ENCODE assay signal across 11 cellular contexts in genomic region chr1:151888972-151889570, GRCh38. TPM values are rescaled to one million over a fixed set of nuclear protein-coding genes. Genes with fewer than 3 reads are reported as not detected.
A peak's percentile ranks its signal among the peaks of the same experiment; 100 is the strongest.
DNase-seq lines count a peak whose midpoint lies in the region; ATAC-seq, FAIRE-seq and TF ChIP-seq lines count a peak whose summit lies in the region.
"Had no signal": no experiment of that assay in that cellular context is flagged by ENCODE, and none has a peak within 500 bp of the region (broad histone marks: within the 10 kb centered on the region; RNA-seq: fewer than 3 reads in every experiment).

No MANE protein-coding gene starts in this region.

- H3K9me3 ChIP-seq in Karpas-422 (ENCODE audit: low read length) = no peaks in the 10 kb centered on the region
- H3K9me3 ChIP-seq in K562 (replicated peaks; ENCODE audit: control insufficient read depth, insufficient read depth, low read depth, low read length) = no peaks in the 10 kb centered on the region

- in situ Hi-C loops in K562 (cut with MboI) = no loop called here

- no peak for FAIRE-seq in K562 (lab: Jason Lieb, UNC)

- no peaks in the 10 kb centered on the region for H4K20me1 ChIP-seq in Karpas-422 (ENCODE audit: insufficient read depth, low read depth, low read length)
- H4K20me1 ChIP-seq in K562 (replicated peaks; ENCODE audit: control insufficient read depth, insufficient read depth, low read length) = no peaks in the 10 kb centered on the region

- H3K9ac ChIP-seq in Karpas-422 (ENCODE audit: low read length) = no peak overlapping the region
- no peak overlapping the region for H3K9ac ChIP-seq in K562 (ENCODE audit: insufficient read depth in 1 of 2, low read depth in 2 of 2, low read length in 2 of 2)

- no TSS peak for BruUV-seq in K562 (replicated peaks; lab: Mats Ljungman, UMichigan)

- 88% methylated on average over 2 of the region's 2 CpGs for WGBS in K562 (ENCODE audit: insufficient coverage, low coverage, missing lambda C conversion rate)

- no peak for TF ChIP-seq EP300 in K562 (IDR thresholded peaks at IDR 0.05; ENCODE audit: low read length)

- H3K4me3 ChIP-seq in Karpas-422 (ENCODE audit: low read length) = no peak overlapping the region
- H3K4me3 ChIP-seq in K562 = no peak overlapping the region

- ATAC-seq in K562 = no peak; the same call in 2 of the 3 replicates

- TF ChIP-seq POLR2A in K562 (conservative IDR thresholded peaks at IDR 0.05) = no peak

- H3K9me3 Mint-ChIP-seq in nephron = no peaks in the 10 kb centered on the region
- H3K9me3 Mint-ChIP-seq: activated T-helper 2 cell treated with anti-CD3 and anti-CD28 coated beads, Interferon-gamma antibody, Interleukin-2, Interleukin-4, amounts not matched to agents 10 μg/mL and 5 μg/mL and 100 μg/mL, durations not matched to agents 14 hours and 24 hours and 36 hours; stimulated activated naive CD8-positive, alpha-beta T cell treated with anti-CD3 and anti-CD28 coated beads, Interleukin-15, Interleukin-2, amounts not matched to agents 100 ng/mL and 50 ng/mL, for 24 hours had no signal

- H3K4me1 Mint-ChIP-seq in nephron = no peaks in the 10 kb centered on the region

- CTCF ChIA-PET in K562 (lab: Yijun Ruan, JAX; ENCODE audit: low intra/inter-chr PET ratio) = interaction anchor here (0.6 to 3.0 kb wide), 9 partner anchors 45 to 298 kb away, joined by 3 to 46 read pairs (median 4); partner anchors contain the start of gene S100A10

- H3K4me2 ChIP-seq in Karpas-422 (ENCODE audit: low read depth, low read length, poor library complexity, severe bottlenecking) (no peak overlapping the region), K562 (ENCODE audit: insufficient read depth, low read length) (no peak overlapping the region)

- POLR2A ChIA-PET in K562 (lab: Yijun Ruan, JAX) = interaction anchor here (0.6 kb wide), 1 partner anchor 148 kb away, joined by 3 read pairs; the partner anchor contains the start of gene S100A11

- H3K4me1 ChIP-seq in Karpas-422 (ENCODE audit: low read length) (peaks cover 2% of the 10 kb centered on the region; the same call in 1 of the 2 replicates), K562 (replicated peaks in 1 of 2; ENCODE audit: control insufficient read depth in 2 of 2, insufficient read depth in 2 of 2, low read length in 2 of 2) (peaks cover 0 to 10% of the 10 kb centered on the region in 2 experiments; a peak in 2 of 5 replicates)

- no peak overlapping the region for H3K27ac ChIP-seq in Karpas-422 (ENCODE audit: low read length)
- H3K27ac ChIP-seq in K562 (ENCODE audit: extremely low read depth, low read depth, low read length) = no peak overlapping the region

- H3K27me3 ChIP-seq in Karpas-422 (ENCODE audit: low read length) (no peaks in the 10 kb centered on the region), K562 (ENCODE audit: control insufficient read depth in 2 of 2, insufficient read depth in 2 of 2, low read length in 2 of 2) (no peaks in the 10 kb centered on the region)

- TF ChIP-seq CTCF in K562 (IDR thresholded peaks at IDR 0.05 in 2 of 3, conservative IDR thresholded peaks at IDR 0.05 in 1 of 3; ENCODE audit: insufficient read depth in 2 of 3, low read depth in 1 of 3, low read length in 3 of 3) = peak in 2 of 3 experiments; percentile 25 to 57; a peak in 2 of 6 replicates
- TF ChIP-seq CTCF in nephron (IDR thresholded peaks at IDR 0.05; ENCODE audit: unreplicated experiment in 3 of 3) = peak; percentile 46 to 64 (median 47)

- DNase-seq in NCI-H2227 (lab: John Stamatoyannopoulos, UW; ENCODE audit: unreplicated experiment) (peak; percentile 16), NCI-H2227 treated with DMSO at 0.1 percent for 48 hours (lab: John Stamatoyannopoulos, UW) (no peak), Karpas-422 (peak; percentile 74), K562 (ENCODE audit: extremely low read depth in 1 of 4, low spot score in 3 of 4) (no peak), retina (no peak)
- no peak for DNase-seq in stimulated activated CD4-positive, alpha-beta T cell treated with anti-CD3 and anti-CD28 coated beads, Interleukin-2, amount 100 ng/mL, for 48 hours
- DNase-seq in stimulated activated CD4-positive, alpha-beta T cell treated with anti-CD3 and anti-CD28 coated beads, Interleukin-12 subunit alpha, Interleukin-12 subunit beta, amount 100 ng/mL, for 4 hours = no peak

- H2AFZ ChIP-seq in Karpas-422 (ENCODE audit: low read length) = no peak overlapping the region
- H2AFZ ChIP-seq in K562 (ENCODE audit: low read depth, low read length) = no peak overlapping the region

- H3K79me2 ChIP-seq in Karpas-422 (ENCODE audit: low read length) (no peaks in the 10 kb centered on the region), K562 (ENCODE audit: control insufficient read depth, insufficient read depth, low read length) (no peaks in the 10 kb centered on the region)

- H3K4me3 Mint-ChIP-seq in nephron = no peak overlapping the region
- H3K4me3 Mint-ChIP-seq: stimulated activated naive CD8-positive, alpha-beta T cell treated with anti-CD3 and anti-CD28 coated beads, Interleukin-15, Interleukin-2, amounts not matched to agents 100 ng/mL and 50 ng/mL, for 24 hours had no signal

- intact Hi-C loops in K562 (cut with micrococcal nuclease) = loop anchor here (1.0 kb wide), 1 partner anchor 112 kb away; no protein-coding TSS in a partner anchor

- peaks cover 52% of the 10 kb centered on the region for H3K36me3 ChIP-seq in Karpas-422 (ENCODE audit: insufficient read depth, low read length)
- peaks cover 72% of the 10 kb centered on the region for H3K36me3 ChIP-seq in K562 (ENCODE audit: control insufficient read depth, insufficient read depth, low read length)

- H3K27me3 Mint-ChIP-seq in nephron (ENCODE audit: low read depth) = no peaks in the 10 kb centered on the region
- H3K27me3 Mint-ChIP-seq: stimulated activated naive CD8-positive, alpha-beta T cell treated with anti-CD3 and anti-CD28 coated beads, Interleukin-15, Interleukin-2, amounts not matched to agents 100 ng/mL and 50 ng/mL, for 24 hours had no signal

- H3K9me1 ChIP-seq in K562 (ENCODE audit: control insufficient read depth, insufficient read depth, low read length) = no peaks in the 10 kb centered on the region

- no peaks in the 10 kb centered on the region for H3K9me2 ChIP-seq in Karpas-422 (replicated peaks; ENCODE audit: insufficient read depth, low read length)

- peaks cover 61% of the 10 kb centered on the region for H3K36me3 Mint-ChIP-seq in nephron (ENCODE audit: low read depth)

- TF ChIP-seq RAD21 in K562 (CRISPR knock-in tag; conservative IDR thresholded peaks at IDR 0.05 in 1 of 2, IDR thresholded peaks at IDR 0.05 in 1 of 2) = peak; percentile 56 to 64

- H3K27ac Mint-ChIP-seq in nephron = no peak overlapping the region
- H3K27ac Mint-ChIP-seq: activated T-helper 2 cell treated with anti-CD3 and anti-CD28 coated beads, Interferon-gamma antibody, Interleukin-2, Interleukin-4, amounts not matched to agents 10 μg/mL and 5 μg/mL and 100 μg/mL, durations not matched to agents 14 hours and 24 hours and 36 hours; stimulated activated naive CD8-positive, alpha-beta T cell treated with anti-CD3 and anti-CD28 coated beads, Interleukin-15, Interleukin-2, amounts not matched to agents 100 ng/mL and 50 ng/mL, for 24 hours had no signal

RNA-seq across cellular contexts. Expression of gene THEM4, which starts 20.2 kb away (rescaled TPM):
- total RNA-seq in Karpas-422 (2014; rRNA removed; shearing (Covaris generic); ENCODE audit: low replicate concordance) = 51.8 and 87.8 TPM in 2 replicates
- total RNA-seq in K562 (2011; cell fraction: chromatin; rRNA removed; ENCODE audit: low replicate concordance) = 53.2 and 120 TPM in 2 replicates
- 23.0 and 26.2 TPM in 2 replicates for total RNA-seq in K562 (2011; cell fraction: nucleolus; rRNA removed)
- 66.9 and 102 TPM in 2 replicates for total RNA-seq in K562 (2011; cell fraction: nucleoplasm; rRNA removed)
- 24.5 and 25.2 TPM in 2 replicates for total RNA-seq in K562 (2014; rRNA removed)
- total RNA-seq in K562 (2014; rRNA removed; fragmentation: Illumina TruSeq; extraction: Trizol) = 35.3 and 41.1 TPM in 2 replicates
- 39.3 and 39.7 TPM in 2 replicates for total RNA-seq in K562 (2015; rRNA removed; fragmentation: Illumina TruSeq; extraction: Trizol)
- 25.5 and 27.4 TPM in 2 replicates for total RNA-seq in K562 (2021)
- 51.3 and 71.9 TPM in 2 replicates for polyA plus RNA-seq in K562 (2011; rRNA removed)
- 24.2 and 40.1 TPM in 2 replicates for polyA plus RNA-seq in K562 (2011; cell fraction: cytosol; rRNA removed)
- 43.7 and 48.1 TPM in 2 replicates for polyA plus RNA-seq in K562 (2011; cell fraction: nucleus; rRNA removed)
- polyA plus RNA-seq in K562 (2012) = 30.8 and 33.7 TPM in 2 replicates
- polyA plus RNA-seq in K562 (2014; fragmentation: Illumina TruSeq; extraction: Trizol) = 45.7 and 48.3 TPM in 2 replicates
- polyA plus RNA-seq in K562 (2014; fragmentation: Nextera tagmentation; extraction: Ambion mirVana) = 10 to 100 TPM in 1 of 2 experiments, 1 to 10 TPM in 1; 8.6 to 12.5 TPM
- 46.1 and 48.7 TPM in 2 replicates for polyA plus RNA-seq in K562 (2014; rRNA removed)
- polyA minus RNA-seq in K562 (2011; rRNA and poly(A)+ RNA removed) = 45.0 and 48.8 TPM in 2 replicates
- polyA minus RNA-seq in K562 (2011; cell fraction: cytosol; rRNA and poly(A)+ RNA removed) = 16.4 and 20.0 TPM in 2 replicates
- polyA minus RNA-seq in K562 (2011; cell fraction: nucleus; rRNA and poly(A)+ RNA removed) = 20.3 and 21.3 TPM in 2 replicates

RNA-seq across cellular contexts. Expression of gene THEM5, which starts 35.6 kb away (rescaled TPM):
- total RNA-seq in Karpas-422 (2014; rRNA removed; shearing (Covaris generic); ENCODE audit: low replicate concordance) = not detected in 2 replicates
- total RNA-seq in K562 (2011; cell fraction: chromatin; rRNA removed; ENCODE audit: low replicate concordance) = not detected in 2 replicates
- total RNA-seq in K562 (2011; cell fraction: nucleolus; rRNA removed) = not detected in 2 replicates
- total RNA-seq in K562 (2011; cell fraction: nucleoplasm; rRNA removed) = not detected in 2 replicates
- total RNA-seq in K562 (2014; rRNA removed) = not detected in 2 replicates
- total RNA-seq in K562 (2014; rRNA removed; fragmentation: Illumina TruSeq; extraction: Trizol) = not detected in 2 replicates
- not detected in 2 replicates for total RNA-seq in K562 (2015; rRNA removed; fragmentation: Illumina TruSeq; extraction: Trizol)
- total RNA-seq in K562 (2021) = not detected in 2 replicates
- not detected in 2 replicates for polyA plus RNA-seq in K562 (2011; rRNA removed)
- not detected in 2 replicates for polyA plus RNA-seq in K562 (2011; cell fraction: cytosol; rRNA removed)
- not detected in 2 replicates for polyA plus RNA-seq in K562 (2011; cell fraction: nucleus; rRNA removed)
- not detected in 2 replicates for polyA plus RNA-seq in K562 (2012)
- not detected in 2 replicates for polyA plus RNA-seq in K562 (2014; fragmentation: Illumina TruSeq; extraction: Trizol)
- polyA plus RNA-seq in K562 (2014; fragmentation: Nextera tagmentation; extraction: Ambion mirVana) = not detected
- polyA plus RNA-seq in K562 (2014; rRNA removed) = not detected in 2 replicates
- not detected in 2 replicates for polyA minus RNA-seq in K562 (2011; rRNA and poly(A)+ RNA removed)
- not detected in 2 replicates for polyA minus RNA-seq in K562 (2011; cell fraction: cytosol; rRNA and poly(A)+ RNA removed)
- not detected in 2 replicates for polyA minus RNA-seq in K562 (2011; cell fraction: nucleus; rRNA and poly(A)+ RNA removed)
- total RNA-seq: activated T-helper 2 cell treated with anti-CD3 and anti-CD28 coated beads, Interferon-gamma antibody, Interleukin-2, Interleukin-4, amounts not matched to agents 10 μg/mL and 5 μg/mL and 100 μg/mL, durations not matched to agents 14 hours and 24 hours and 36 hours; mucosa of gallbladder had no signal

RNA-seq across cellular contexts. Expression of gene C2CD4D, which starts 49.5 kb away (rescaled TPM):
- not detected in 2 replicates for total RNA-seq in Karpas-422 (2014; rRNA removed; shearing (Covaris generic); ENCODE audit: low replicate concordance)
- not detected in 2 replicates for total RNA-seq in K562 (2011; cell fraction: chromatin; rRNA removed; ENCODE audit: low replicate concordance)
- total RNA-seq in K562 (2011; cell fraction: nucleolus; rRNA removed) = not detected in 2 replicates
- total RNA-seq in K562 (2011; cell fraction: nucleoplasm; rRNA removed) = not detected in 2 replicates
- total RNA-seq in K562 (2014; rRNA removed) (not detected in 2 replicates), K562 (2014; rRNA removed; fragmentation: Illumina TruSeq; extraction: Trizol) (not detected in 2 replicates), K562 (2015; rRNA removed; fragmentation: Illumina TruSeq; extraction: Trizol) (not detected in 2 replicates), K562 (2021) (not detected in 2 replicates)
- polyA plus RNA-seq in K562 (2011; rRNA removed) (not detected in 2 replicates), K562 (2014; fragmentation: Illumina TruSeq; extraction: Trizol) (not detected in 2 replicates), K562 (2014; fragmentation: Nextera tagmentation; extraction: Ambion mirVana) (not detected), K562 (2014; rRNA removed) (not detected in 2 replicates)
- polyA plus RNA-seq in K562 (2011; cell fraction: cytosol; rRNA removed) = not detected in 2 replicates
- polyA plus RNA-seq in K562 (2011; cell fraction: nucleus; rRNA removed) = not detected in 2 replicates
- polyA plus RNA-seq in K562 (2012) = not detected in 2 replicates
- polyA minus RNA-seq in K562 (2011; rRNA and poly(A)+ RNA removed) = not detected in 2 replicates
- polyA minus RNA-seq in K562 (2011; cell fraction: cytosol; rRNA and poly(A)+ RNA removed) = not detected in 2 replicates
- not detected in 2 replicates for polyA minus RNA-seq in K562 (2011; cell fraction: nucleus; rRNA and poly(A)+ RNA removed)

RNA-seq across cellular contexts. Expression of gene RORC, which starts 57.5 kb away (rescaled TPM):
- not detected in 2 replicates for total RNA-seq in Karpas-422 (2014; rRNA removed; shearing (Covaris generic); ENCODE audit: low replicate concordance)
- not detected in 2 replicates for total RNA-seq in K562 (2011; cell fraction: chromatin; rRNA removed; ENCODE audit: low replicate concordance)
- total RNA-seq in K562 (2011; cell fraction: nucleolus; rRNA removed) = not detected in 2 replicates
- total RNA-seq in K562 (2011; cell fraction: nucleoplasm; rRNA removed) = not detected in 2 replicates
- total RNA-seq in K562 (2014; rRNA removed) (not detected in 2 replicates), K562 (2014; rRNA removed; fragmentation: Illumina TruSeq; extraction: Trizol) (not detected in 2 replicates), K562 (2015; rRNA removed; fragmentation: Illumina TruSeq; extraction: Trizol) (not detected in 2 replicates), K562 (2021) (not detected in 2 replicates)
- polyA plus RNA-seq in K562 (2011; rRNA removed) (not detected in 2 replicates), K562 (2014; fragmentation: Illumina TruSeq; extraction: Trizol) (not detected in 2 replicates), K562 (2014; fragmentation: Nextera tagmentation; extraction: Ambion mirVana) (not detected), K562 (2014; rRNA removed) (not detected in 2 replicates)
- polyA plus RNA-seq in K562 (2011; cell fraction: cytosol; rRNA removed) = not detected in 2 replicates
- polyA plus RNA-seq in K562 (2011; cell fraction: nucleus; rRNA removed) = not detected in 2 replicates
- polyA plus RNA-seq in K562 (2012) = not detected in 2 replicates
- not detected in 2 replicates for polyA minus RNA-seq in K562 (2011; rRNA and poly(A)+ RNA removed)
- not detected in 2 replicates for polyA minus RNA-seq in K562 (2011; cell fraction: cytosol; rRNA and poly(A)+ RNA removed)
- not detected in 2 replicates for polyA minus RNA-seq in K562 (2011; cell fraction: nucleus; rRNA and poly(A)+ RNA removed)

Comparison
In these comparisons a context has a peak if more than half of its experiments do, and no peak if none do; other contexts are left out.
1. DNase-seq: peak in NCI-H2227 (single experiment) and Karpas-422 (single experiment); none in NCI-H2227 treated with DMSO at 0.1 percent for 48 hours (single experiment), K562 (0 of 4), stimulated activated CD4-positive, alpha-beta T cell treated with anti-CD3 and anti-CD28 coated beads, Interleukin-2, amount 100 ng/mL, for 48 hours (0 of 2), stimulated activated CD4-positive, alpha-beta T cell treated with anti-CD3 and anti-CD28 coated beads, Interleukin-12 subunit alpha, Interleukin-12 subunit beta, amount 100 ng/mL, for 4 hours (single experiment) and retina (single experiment).